ENCODE assay signal across 1 cellular context in the genomic region with DNA sequence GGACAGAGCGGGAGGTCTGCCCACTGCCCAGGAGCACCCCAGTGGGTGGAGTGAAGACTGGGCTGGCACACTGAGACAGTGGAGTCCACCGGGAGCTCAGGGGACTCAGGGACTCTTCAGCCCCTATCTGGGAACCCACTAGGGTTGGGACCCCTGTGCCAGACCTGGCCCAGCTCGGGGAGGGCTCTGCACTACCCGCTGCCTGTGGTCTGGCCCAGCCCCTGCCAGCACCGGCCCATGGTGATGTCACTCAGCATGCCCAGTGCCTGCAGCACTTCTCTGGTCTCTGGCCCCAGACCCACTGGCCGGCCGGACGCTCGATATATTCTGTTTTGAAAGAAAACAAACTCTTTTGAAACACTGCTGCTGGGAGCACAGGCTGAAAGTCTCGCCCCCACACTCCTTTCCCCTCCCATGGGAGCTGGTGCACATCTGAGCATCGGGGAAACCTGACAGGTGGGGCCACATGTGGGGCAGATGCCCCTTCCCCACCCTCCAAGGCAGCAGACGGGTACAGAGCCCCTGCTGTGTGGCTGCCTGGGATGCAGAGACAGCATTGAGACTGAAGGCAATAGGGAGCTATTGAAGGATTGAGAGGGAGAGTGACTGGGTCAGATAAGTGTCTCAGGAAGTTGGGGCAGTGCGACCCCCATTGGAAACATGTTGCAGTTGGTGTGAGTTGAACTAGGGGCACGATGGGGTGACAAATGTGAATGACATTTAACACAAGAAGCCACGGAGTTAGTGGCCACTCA.
TF ChIP-seq lines count a peak whose summit lies in the region.

No MANE protein-coding gene starts in this region.

TF ChIP-seq in SK-N-SH treated with all-trans-retinoic acid at 6 μM for 48 hours, 23 proteins besides CTCF, POLR2A, EP300 and RAD21 (continued from another document):
- TF ChIP-seq, protein P1, sequence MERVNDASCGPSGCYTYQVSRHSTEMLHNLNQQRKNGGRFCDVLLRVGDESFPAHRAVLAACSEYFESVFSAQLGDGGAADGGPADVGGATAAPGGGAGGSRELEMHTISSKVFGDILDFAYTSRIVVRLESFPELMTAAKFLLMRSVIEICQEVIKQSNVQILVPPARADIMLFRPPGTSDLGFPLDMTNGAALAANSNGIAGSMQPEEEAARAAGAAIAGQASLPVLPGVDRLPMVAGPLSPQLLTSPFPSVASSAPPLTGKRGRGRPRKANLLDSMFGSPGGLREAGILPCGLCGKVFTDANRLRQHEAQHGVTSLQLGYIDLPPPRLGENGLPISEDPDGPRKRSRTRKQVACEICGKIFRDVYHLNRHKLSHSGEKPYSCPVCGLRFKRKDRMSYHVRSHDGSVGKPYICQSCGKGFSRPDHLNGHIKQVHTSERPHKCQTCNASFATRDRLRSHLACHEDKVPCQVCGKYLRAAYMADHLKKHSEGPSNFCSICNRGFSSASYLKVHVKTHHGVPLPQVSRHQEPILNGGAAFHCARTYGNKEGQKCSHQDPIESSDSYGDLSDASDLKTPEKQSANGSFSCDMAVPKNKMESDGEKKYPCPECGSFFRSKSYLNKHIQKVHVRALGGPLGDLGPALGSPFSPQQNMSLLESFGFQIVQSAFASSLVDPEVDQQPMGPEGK (CRISPR knock-in tag; IDR thresholded peaks at IDR 0.05; ENCODE audit: borderline replicate concordance): no peak
- TF ChIP-seq GLIS3 (CRISPR knock-in tag; IDR thresholded peaks at IDR 0.05) (no peak), ISL1 (CRISPR knock-in tag; IDR thresholded peaks at IDR 0.05) (no peak), ZNF565 (CRISPR knock-in tag; conservative IDR thresholded peaks at IDR 0.05; ENCODE audit: low read depth) (no peak), ZNF8 (CRISPR knock-in tag; IDR thresholded peaks at IDR 0.05) (no peak), BACH2 (CRISPR knock-in tag; IDR thresholded peaks at IDR 0.05; ENCODE audit: borderline replicate concordance) (no peak), RARB (CRISPR knock-in tag; IDR thresholded peaks at IDR 0.05) (no peak), ZNF70 (CRISPR knock-in tag; IDR thresholded peaks at IDR 0.05) (no peak), ZFP30 (CRISPR knock-in tag; IDR thresholded peaks at IDR 0.05) (no peak), OSR1 (CRISPR knock-in tag; IDR thresholded peaks at IDR 0.05) (no peak)
- TF ChIP-seq, protein P2, sequence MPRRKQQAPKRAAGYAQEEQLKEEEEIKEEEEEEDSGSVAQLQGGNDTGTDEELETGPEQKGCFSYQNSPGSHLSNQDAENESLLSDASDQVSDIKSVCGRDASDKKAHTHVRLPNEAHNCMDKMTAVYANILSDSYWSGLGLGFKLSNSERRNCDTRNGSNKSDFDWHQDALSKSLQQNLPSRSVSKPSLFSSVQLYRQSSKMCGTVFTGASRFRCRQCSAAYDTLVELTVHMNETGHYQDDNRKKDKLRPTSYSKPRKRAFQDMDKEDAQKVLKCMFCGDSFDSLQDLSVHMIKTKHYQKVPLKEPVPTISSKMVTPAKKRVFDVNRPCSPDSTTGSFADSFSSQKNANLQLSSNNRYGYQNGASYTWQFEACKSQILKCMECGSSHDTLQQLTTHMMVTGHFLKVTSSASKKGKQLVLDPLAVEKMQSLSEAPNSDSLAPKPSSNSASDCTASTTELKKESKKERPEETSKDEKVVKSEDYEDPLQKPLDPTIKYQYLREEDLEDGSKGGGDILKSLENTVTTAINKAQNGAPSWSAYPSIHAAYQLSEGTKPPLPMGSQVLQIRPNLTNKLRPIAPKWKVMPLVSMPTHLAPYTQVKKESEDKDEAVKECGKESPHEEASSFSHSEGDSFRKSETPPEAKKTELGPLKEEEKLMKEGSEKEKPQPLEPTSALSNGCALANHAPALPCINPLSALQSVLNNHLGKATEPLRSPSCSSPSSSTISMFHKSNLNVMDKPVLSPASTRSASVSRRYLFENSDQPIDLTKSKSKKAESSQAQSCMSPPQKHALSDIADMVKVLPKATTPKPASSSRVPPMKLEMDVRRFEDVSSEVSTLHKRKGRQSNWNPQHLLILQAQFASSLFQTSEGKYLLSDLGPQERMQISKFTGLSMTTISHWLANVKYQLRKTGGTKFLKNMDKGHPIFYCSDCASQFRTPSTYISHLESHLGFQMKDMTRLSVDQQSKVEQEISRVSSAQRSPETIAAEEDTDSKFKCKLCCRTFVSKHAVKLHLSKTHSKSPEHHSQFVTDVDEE (CRISPR knock-in tag; IDR thresholded peaks at IDR 0.05): no peak
- TF ChIP-seq, protein P3, sequence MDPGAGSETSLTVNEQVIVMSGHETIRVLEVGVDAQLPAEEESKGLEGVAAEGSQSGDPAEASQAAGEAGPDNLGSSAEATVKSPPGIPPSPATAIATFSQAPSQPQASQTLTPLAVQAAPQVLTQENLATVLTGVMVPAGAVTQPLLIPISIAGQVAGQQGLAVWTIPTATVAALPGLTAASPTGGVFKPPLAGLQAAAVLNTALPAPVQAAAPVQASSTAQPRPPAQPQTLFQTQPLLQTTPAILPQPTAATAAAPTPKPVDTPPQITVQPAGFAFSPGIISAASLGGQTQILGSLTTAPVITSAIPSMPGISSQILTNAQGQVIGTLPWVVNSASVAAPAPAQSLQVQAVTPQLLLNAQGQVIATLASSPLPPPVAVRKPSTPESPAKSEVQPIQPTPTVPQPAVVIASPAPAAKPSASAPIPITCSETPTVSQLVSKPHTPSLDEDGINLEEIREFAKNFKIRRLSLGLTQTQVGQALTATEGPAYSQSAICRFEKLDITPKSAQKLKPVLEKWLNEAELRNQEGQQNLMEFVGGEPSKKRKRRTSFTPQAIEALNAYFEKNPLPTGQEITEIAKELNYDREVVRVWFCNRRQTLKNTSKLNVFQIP (CRISPR knock-in tag; IDR thresholded peaks at IDR 0.05; ENCODE audit: borderline replicate concordance, low read depth): no peak
